In the genomic region with DNA sequence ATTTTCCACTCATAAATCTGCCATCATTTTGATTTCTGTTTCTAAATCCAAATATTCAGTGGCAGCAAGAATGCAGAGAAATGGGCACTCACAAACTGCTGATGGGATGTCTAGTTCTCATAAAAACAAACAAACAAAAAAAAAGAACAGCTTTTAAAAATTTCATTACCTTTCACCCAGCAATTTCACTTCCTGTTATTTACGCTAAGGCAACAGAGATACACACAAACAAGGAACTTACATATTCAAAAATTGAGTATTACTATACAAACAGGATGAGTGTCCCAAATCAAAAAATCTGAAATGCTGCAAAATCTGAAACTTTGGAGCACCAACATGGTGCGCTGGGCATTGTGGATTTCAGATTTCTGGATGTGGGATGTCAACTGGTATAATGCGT, we compare ENCODE assay signal across 1 cellular context.
TF ChIP-seq lines count a peak whose summit lies in the region.

No MANE protein-coding gene starts in this region.

TF ChIP-seq in HepG2, 621 proteins besides CTCF, POLR2A, EP300 and RAD21:
- TF ChIP-seq, protein P1, sequence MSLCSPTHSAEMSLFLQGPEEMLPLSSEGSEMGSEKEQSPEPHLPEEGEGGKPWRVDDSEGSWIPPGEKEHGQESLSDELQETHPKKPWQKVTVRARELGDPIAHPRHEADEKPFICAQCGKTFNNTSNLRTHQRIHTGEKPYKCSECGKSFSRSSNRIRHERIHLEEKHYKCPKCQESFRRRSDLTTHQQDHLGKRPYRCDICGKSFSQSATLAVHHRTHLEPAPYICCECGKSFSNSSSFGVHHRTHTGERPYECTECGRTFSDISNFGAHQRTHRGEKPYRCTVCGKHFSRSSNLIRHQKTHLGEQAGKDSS (CRISPR knock-in tag; IDR thresholded peaks at IDR 0.05; ENCODE audit: borderline replicate concordance, low read depth), result no peak
- TF ChIP-seq RBM22 (optimal IDR thresholded peaks at IDR 0.05; ENCODE audit: low read length) (peak; percentile 64), PPARG (CRISPR knock-in tag; conservative IDR thresholded peaks at IDR 0.05) (peak; percentile 55; the same call in 1 of the 2 replicates)
